In genomic region chr20:11716945-11717248, GRCh38 we compare ENCODE assay signal across 17 cellular contexts.
"Had no signal": no experiment of that assay in that cellular context is flagged by ENCODE, and none has a peak within 500 bp of the region (broad histone marks: within the 10 kb centered on the region; RNA-seq: fewer than 3 reads in every experiment).

No MANE protein-coding gene starts in this region.

- H2AFZ ChIP-seq: neural progenitor cell had no signal

- H3K4me1 ChIP-seq: neural progenitor cell, upper lobe of right lung had no signal

- H3K9ac ChIP-seq: neural progenitor cell had no signal

- H3K9me3 ChIP-seq: upper lobe of right lung had no signal

- H3K36me3 ChIP-seq: neural progenitor cell, upper lobe of right lung had no signal

- ATAC-seq: activated T-cell treated with anti-CD3 and anti-CD28 coated beads, Interleukin-2, amount 50 U/mL, for 4 hours; left ventricle myocardium superior; naive thymus-derived CD4-positive, alpha-beta T cell; T-helper 17 cell; upper lobe of right lung had no signal

- H3K4me2 ChIP-seq: neural progenitor cell had no signal

- H3K27me3 ChIP-seq: neural progenitor cell, upper lobe of right lung had no signal

- FAIRE-seq: endometrium had no signal

- DNase-seq: activated B cell treated with CpG ODN at 0.5 μM for 24 hours; activated CD4-positive, alpha-beta T cell treated with anti-CD3 and anti-CD28 coated beads for 4 hours; activated CD4-positive, alpha-beta T cell treated with anti-CD3 and anti-CD28 coated beads, Interleukin-2, amount 50 U/mL, for 48 hours; activated CD8-positive, alpha-beta memory T cell treated with anti-CD3 and anti-CD28 coated beads, Interleukin-2, amount 50 U/mL, for 48 hours; activated naive CD4-positive, alpha-beta T cell; activated T-cell treated with anti-CD3 and anti-CD28 coated beads, Interleukin-2, amount 50 U/mL, for 4 hours; cerebellar nuclear complex; effector CD4-positive, alpha-beta T cell; left ventricle myocardium superior; naive thymus-derived CD4-positive, alpha-beta T cell; retina; stimulated activated CD4-positive, alpha-beta T cell treated with anti-CD3 and anti-CD28 coated beads, Interleukin-4, amount 100 ng/mL, for 24 hours; stimulated activated naive CD4-positive, alpha-beta T cell treated with Interleukin-2 at 50 U/mL for 16 hours; T-helper 17 cell; upper lobe of right lung had no signal

- H3K4me3 ChIP-seq: neural progenitor cell, upper lobe of right lung had no signal

- H3K27ac ChIP-seq: neural progenitor cell, upper lobe of right lung had no signal
